21 cellular contexts compared by ENCODE assay signal in genomic region chr5:133941456-133942196, GRCh38.
"Had no signal": no experiment of that assay in that cellular context is flagged by ENCODE, and none has a peak within 500 bp of the region (broad histone marks: within the 10 kb centered on the region; RNA-seq: fewer than 3 reads in every experiment).

No MANE protein-coding gene starts in this region.

- H3K27ac Mint-ChIP-seq: activated CD4-positive, alpha-beta memory T cell treated with anti-CD3 and anti-CD28 coated beads for 36 hours; activated CD4-positive, alpha-beta T cell treated with anti-CD3 and anti-CD28 coated beads for 36 hours; activated naive CD4-positive, alpha-beta T cell treated with anti-CD3 and anti-CD28 coated beads, Interleukin-2, amount 50 U/mL, for 24 hours; dendritic cell treated with granulocyte-macrophage colony-stimulating factor and Interleukin-4, amounts not matched to agents 40 ng/mL and 50 ng/mL, for 4 days; natural killer cell treated with Interleukin-12 subunit alpha and Interleukin-12 subunit beta and Interleukin-15 and Interleukin-18, amount 100 ng/mL, for 72 hours; T-helper 2 cell treated with Interferon-gamma antibody and Interleukin-4, amounts not matched to agents 5 μg/mL and 100 μg/mL, for 36 hours had no signal

- H3K27me3 ChIP-seq: right lobe of liver, tibial artery had no signal

- H3K27me3 Mint-ChIP-seq: activated CD4-positive, alpha-beta memory T cell treated with anti-CD3 and anti-CD28 coated beads for 36 hours; activated CD4-positive, alpha-beta T cell treated with anti-CD3 and anti-CD28 coated beads for 36 hours; activated naive CD4-positive, alpha-beta T cell treated with anti-CD3 and anti-CD28 coated beads, Interleukin-2, amount 50 U/mL, for 24 hours; brain; stimulated activated naive CD8-positive, alpha-beta T cell treated with anti-CD3 and anti-CD28 coated beads, Interleukin-15, amount 100 ng/mL, for 72 hours had no signal

- H3K36me3 ChIP-seq: left ventricle myocardium inferior, right lobe of liver, tibial artery had no signal

- DNase-seq: activated CD4-positive, alpha-beta memory T cell treated with anti-CD3 and anti-CD28 coated beads for 36 hours; activated CD4-positive, alpha-beta T cell treated with anti-CD3 and anti-CD28 coated beads for 36 hours; activated gamma-delta T cell treated with Interleukin-2 at 50 U/mL for 16 hours; activated T-cell treated with anti-CD3 and anti-CD28 coated beads, Interleukin-2, amount 50 U/mL, for 1 hour; caudate nucleus; effector CD8-positive, alpha-beta T cell; foreskin keratinocyte; left ventricle myocardium inferior; midbrain; small intestine; stimulated activated CD4-positive, alpha-beta T cell treated with anti-CD3 and anti-CD28 coated beads, Interleukin-15, amount 100 ng/mL, for 24 hours; stimulated activated naive CD8-positive, alpha-beta T cell treated with anti-CD3 and anti-CD28 coated beads, Interleukin-15, amount 100 ng/mL, for 72 hours; tibial artery had no signal

- H3K9me3 ChIP-seq: left ventricle myocardium inferior, right lobe of liver, tibial artery had no signal

- H3K4me3 ChIP-seq: left ventricle myocardium inferior, right lobe of liver, tibial artery had no signal

- H3K4me1 ChIP-seq: foreskin keratinocyte, parathyroid adenoma had no signal

- H3K36me3 Mint-ChIP-seq: activated CD4-positive, alpha-beta memory T cell treated with anti-CD3 and anti-CD28 coated beads for 36 hours; activated naive CD4-positive, alpha-beta T cell treated with anti-CD3 and anti-CD28 coated beads, Interleukin-2, amount 50 U/mL, for 24 hours; brain; natural killer cell treated with Interleukin-12 subunit alpha and Interleukin-12 subunit beta and Interleukin-15 and Interleukin-18, amount 100 ng/mL, for 72 hours had no signal

- H3K4me3 Mint-ChIP-seq: activated CD4-positive, alpha-beta memory T cell treated with anti-CD3 and anti-CD28 coated beads for 36 hours; activated CD4-positive, alpha-beta T cell treated with anti-CD3 and anti-CD28 coated beads for 36 hours; activated naive CD4-positive, alpha-beta T cell treated with anti-CD3 and anti-CD28 coated beads, Interleukin-2, amount 50 U/mL, for 24 hours; brain; dendritic cell treated with granulocyte-macrophage colony-stimulating factor and Interleukin-4, amounts not matched to agents 40 ng/mL and 50 ng/mL, for 4 days; natural killer cell treated with Interleukin-12 subunit alpha and Interleukin-12 subunit beta and Interleukin-15 and Interleukin-18, amount 100 ng/mL, for 72 hours; stimulated activated naive CD8-positive, alpha-beta T cell treated with anti-CD3 and anti-CD28 coated beads, Interleukin-15, amount 100 ng/mL, for 72 hours; T-helper 2 cell treated with Interferon-gamma antibody and Interleukin-4, amounts not matched to agents 5 μg/mL and 100 μg/mL, for 36 hours had no signal

- H3K79me2 ChIP-seq: parathyroid adenoma had no signal

- H2AFZ ChIP-seq: parathyroid adenoma had no signal

- H3K9me3 Mint-ChIP-seq: activated naive CD4-positive, alpha-beta T cell treated with anti-CD3 and anti-CD28 coated beads, Interleukin-2, amount 50 U/mL, for 24 hours; natural killer cell treated with Interleukin-12 subunit alpha and Interleukin-12 subunit beta and Interleukin-15 and Interleukin-18, amount 100 ng/mL, for 72 hours; T-helper 2 cell treated with Interferon-gamma antibody and Interleukin-4, amounts not matched to agents 5 μg/mL and 100 μg/mL, for 36 hours had no signal

- H3K27ac ChIP-seq: foreskin keratinocyte, left ventricle myocardium inferior, parathyroid adenoma, right lobe of liver, tibial artery had no signal

- H3K4me1 Mint-ChIP-seq: activated naive CD4-positive, alpha-beta T cell treated with anti-CD3 and anti-CD28 coated beads, Interleukin-2, amount 50 U/mL, for 24 hours; brain had no signal

- H3K9ac ChIP-seq: parathyroid adenoma had no signal

- ATAC-seq: activated CD4-positive, alpha-beta T cell treated with anti-CD3 and anti-CD28 coated beads for 36 hours; foreskin keratinocyte; natural killer cell treated with Interleukin-12 subunit alpha and Interleukin-12 subunit beta and Interleukin-15 and Interleukin-18, amount 100 ng/mL, for 72 hours; SK-N-SH treated with all-trans-retinoic acid at 6 μM for 48 hours; stimulated activated naive CD8-positive, alpha-beta T cell treated with anti-CD3 and anti-CD28 coated beads, Interleukin-15, amount 100 ng/mL, for 72 hours had no signal
